Comparison of ENCODE assay signal across 30 cellular contexts in the genomic region with DNA sequence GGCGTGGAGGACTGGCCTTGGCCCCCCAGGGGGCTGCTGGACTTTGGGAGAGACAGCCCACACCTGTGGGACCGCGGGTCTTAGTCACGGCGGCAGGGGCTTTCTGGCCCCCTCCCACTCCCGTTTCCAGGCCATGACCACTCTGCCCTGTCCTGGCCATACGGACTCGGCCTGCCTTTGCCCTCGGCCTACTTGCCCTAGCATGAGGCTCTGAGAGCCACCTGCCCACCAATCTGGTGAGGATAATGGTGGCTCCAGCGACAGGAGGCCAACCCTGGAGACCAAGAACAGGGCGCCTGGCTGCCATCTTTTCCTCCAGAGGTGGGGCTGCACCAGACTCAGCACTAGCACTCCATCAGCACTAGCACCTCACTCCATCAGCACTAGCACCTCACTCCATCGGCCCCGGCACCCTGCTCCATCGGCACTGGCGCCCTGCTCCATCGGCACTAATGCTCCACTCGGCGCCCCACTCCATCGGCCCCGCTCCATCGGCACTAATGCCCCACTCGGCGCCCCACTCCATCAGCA. TPM values are rescaled to one million over a fixed set of nuclear protein-coding genes. Genes with fewer than 3 reads are reported as not detected.
"Had no signal": no experiment of that assay in that cellular context is flagged by ENCODE, and none has a peak within 500 bp of the region (broad histone marks: within the 10 kb centered on the region; RNA-seq: fewer than 3 reads in every experiment).

No MANE protein-coding gene starts in this region.

- ATAC-seq: activated CD4-positive, alpha-beta T cell treated with anti-CD3 and anti-CD28 coated beads for 36 hours; activated CD4-positive, CD25-positive, alpha-beta regulatory T cell treated with anti-CD3 and anti-CD28 coated beads, Interleukin-2, amount 50 U/mL, for 24 hours; activated naive CD8-positive, alpha-beta T cell treated with anti-CD3 and anti-CD28 coated beads, Interleukin-2, amount 50 U/mL, for 24 hours; activated T-cell treated with anti-CD3 and anti-CD28 coated beads, Interleukin-2, amount 50 U/mL, for 4 hours; PC-3; WTC11 had no signal

- H3K27me3 Mint-ChIP-seq: activated CD4-positive, alpha-beta memory T cell treated with anti-CD3 and anti-CD28 coated beads for 36 hours; activated CD4-positive, alpha-beta T cell treated with anti-CD3 and anti-CD28 coated beads for 36 hours; activated naive CD8-positive, alpha-beta T cell; activated naive CD8-positive, alpha-beta T cell treated with anti-CD3 and anti-CD28 coated beads, Interleukin-2, amount 50 U/mL, for 24 hours; brain had no signal

- H3K27ac ChIP-seq: Peyer's patch had no signal

- H3K27ac Mint-ChIP-seq: activated CD4-positive, alpha-beta memory T cell treated with anti-CD3 and anti-CD28 coated beads for 36 hours; activated CD4-positive, alpha-beta T cell treated with anti-CD3 and anti-CD28 coated beads for 36 hours; activated naive CD4-positive, alpha-beta T cell treated with anti-CD3 and anti-CD28 coated beads, Interleukin-2, amount 10 ng/mL, durations not matched to agents 7 days and 5 days; activated naive CD8-positive, alpha-beta T cell; activated naive CD8-positive, alpha-beta T cell treated with anti-CD3 and anti-CD28 coated beads, Interleukin-2, amount 50 U/mL, for 24 hours; activated T-helper 1 cell treated with anti-CD3 and anti-CD28 coated beads, Interleukin-12 subunit alpha, Interleukin-12 subunit beta, Interleukin-2, Interleukin-4 antibody, amounts not matched to agents 30 ng/mL and 10 ng/mL and 1 ng/mL, durations not matched to agents 14 hours and 24 hours and 36 hours; T-helper 1 cell treated with Interleukin-12 subunit alpha and Interleukin-12 subunit beta and Interleukin-4 antibody, amounts not matched to agents 30 μg/mL and 1 μg/mL, for 36 hours; T-helper 2 cell treated with Interferon-gamma antibody and Interleukin-4, amounts not matched to agents 5 μg/mL and 100 μg/mL, for 36 hours had no signal

- H3K9me3 ChIP-seq: Peyer's patch had no signal

- H3K4me3 Mint-ChIP-seq: activated CD4-positive, alpha-beta memory T cell treated with anti-CD3 and anti-CD28 coated beads for 36 hours; activated CD4-positive, alpha-beta T cell treated with anti-CD3 and anti-CD28 coated beads for 36 hours; activated naive CD4-positive, alpha-beta T cell treated with anti-CD3 and anti-CD28 coated beads, Interleukin-2, amount 10 ng/mL, durations not matched to agents 7 days and 5 days; activated naive CD8-positive, alpha-beta T cell; activated naive CD8-positive, alpha-beta T cell treated with anti-CD3 and anti-CD28 coated beads, Interleukin-2, amount 50 U/mL, for 24 hours; activated T-cell treated with anti-CD3 and anti-CD28 coated beads, Interleukin-2, amount 50 U/mL, for 4 hours; activated T-helper 1 cell treated with anti-CD3 and anti-CD28 coated beads, Interleukin-12 subunit alpha, Interleukin-12 subunit beta, Interleukin-2, Interleukin-4 antibody, amounts not matched to agents 30 ng/mL and 10 ng/mL and 1 ng/mL, durations not matched to agents 14 hours and 24 hours and 36 hours; T-helper 1 cell treated with Interleukin-12 subunit alpha and Interleukin-12 subunit beta and Interleukin-4 antibody, amounts not matched to agents 30 μg/mL and 1 μg/mL, for 36 hours; T-helper 2 cell treated with Interferon-gamma antibody and Interleukin-4, amounts not matched to agents 5 μg/mL and 100 μg/mL, for 36 hours; WTC11 had no signal

- H3K4me1 Mint-ChIP-seq: activated CD4-positive, alpha-beta T cell treated with anti-CD3 and anti-CD28 coated beads for 36 hours; activated naive CD8-positive, alpha-beta T cell treated with anti-CD3 and anti-CD28 coated beads, Interleukin-2, amount 50 U/mL, for 24 hours; WTC11 had no signal

- H3K9me3 Mint-ChIP-seq: activated CD4-positive, alpha-beta memory T cell treated with anti-CD3 and anti-CD28 coated beads for 36 hours; activated naive CD4-positive, alpha-beta T cell treated with anti-CD3 and anti-CD28 coated beads, Interleukin-2, amount 10 ng/mL, durations not matched to agents 7 days and 5 days; activated naive CD8-positive, alpha-beta T cell treated with anti-CD3 and anti-CD28 coated beads, Interleukin-2, amount 50 U/mL, for 24 hours; activated T-cell treated with anti-CD3 and anti-CD28 coated beads, Interleukin-2, amount 50 U/mL, for 4 hours; activated T-helper 1 cell treated with anti-CD3 and anti-CD28 coated beads, Interleukin-12 subunit alpha, Interleukin-12 subunit beta, Interleukin-2, Interleukin-4 antibody, amounts not matched to agents 30 ng/mL and 10 ng/mL and 1 ng/mL, durations not matched to agents 14 hours and 24 hours and 36 hours; T-helper 1 cell treated with Interleukin-12 subunit alpha and Interleukin-12 subunit beta and Interleukin-4 antibody, amounts not matched to agents 30 μg/mL and 1 μg/mL, for 36 hours; T-helper 2 cell treated with Interferon-gamma antibody and Interleukin-4, amounts not matched to agents 5 μg/mL and 100 μg/mL, for 36 hours; WTC11 had no signal

- DNase-seq: activated CD4-positive, alpha-beta memory T cell treated with anti-CD3 and anti-CD28 coated beads for 36 hours; activated CD4-positive, alpha-beta T cell treated with anti-CD3 and anti-CD28 coated beads for 36 hours; activated CD4-positive, alpha-beta T cell treated with anti-CD3 and anti-CD28 coated beads, Interleukin-2, amount 50 U/mL, for 1 hour; activated CD8-positive, alpha-beta memory T cell treated with anti-CD3 and anti-CD28 coated beads, Interleukin-2, amount 50 U/mL, for 4 hours; activated effector memory CD4-positive, alpha-beta T cell treated with Interleukin-2 at 50 U/mL for 16 hours; activated naive CD4-positive, alpha-beta T cell treated with anti-CD3 and anti-CD28 coated beads, Interleukin-2, amount 10 ng/mL, durations not matched to agents 7 days and 5 days; activated naive CD8-positive, alpha-beta T cell treated with anti-CD3 and anti-CD28 coated beads, Interleukin-2, amount 50 U/mL, for 24 hours; activated T-cell treated with anti-CD3 and anti-CD28 coated beads for 4 hours; activated T-cell treated with anti-CD3 and anti-CD28 coated beads, Interleukin-2, amount 50 U/mL, for 4 hours; anterior cingulate cortex; NCI-H1092 treated with DMSO at 0.1 percent for 48 hours; NCI-H1417 treated with DMSO at 0.1 percent for 48 hours; NCI-H1930; NCI-H2081 treated with DMSO at 0.1 percent for 48 hours; NCI-H345; NCI-H524 treated with DMSO at 0.1 percent for 48 hours; NCI-H748 treated with DMSO at 0.1 percent for 48 hours; NK-92 treated with Interleukin-12 subunit alpha and Interleukin-12 subunit beta, amount 100 ng/mL, for 24 hours; PC-3; Peyer's patch; RPMI8226 had no signal

- H3K4me3 ChIP-seq: Peyer's patch had no signal

- H3K27me3 ChIP-seq: Peyer's patch had no signal

RNA-seq across cellular contexts. Expression of a gene that starts 42.8 kb away (rescaled TPM):
- total RNA-seq: activated T-helper 1 cell treated with anti-CD3 and anti-CD28 coated beads, Interleukin-12 subunit alpha, Interleukin-12 subunit beta, Interleukin-2, Interleukin-4 antibody, amounts not matched to agents 30 ng/mL and 10 ng/mL and 1 ng/mL, durations not matched to agents 14 hours and 24 hours and 36 hours; bronchial epithelial cell; M059J; PC-3; Peyer's patch had no signal

RNA-seq across cellular contexts. Expression of a gene that starts 46.2 kb away (rescaled TPM):
- total RNA-seq: activated CD4-positive, alpha-beta memory T cell treated with anti-CD3 and anti-CD28 coated beads for 36 hours; activated CD4-positive, alpha-beta T cell treated with anti-CD3 and anti-CD28 coated beads for 36 hours; activated T-cell treated with anti-CD3 and anti-CD28 coated beads, Interleukin-2, amount 50 U/mL, for 4 hours; activated T-helper 1 cell treated with anti-CD3 and anti-CD28 coated beads, Interleukin-12 subunit alpha, Interleukin-12 subunit beta, Interleukin-2, Interleukin-4 antibody, amounts not matched to agents 30 ng/mL and 10 ng/mL and 1 ng/mL, durations not matched to agents 14 hours and 24 hours and 36 hours; bronchial epithelial cell; M059J; PC-3; Peyer's patch had no signal
